ENCODE assay signal across 8 cellular contexts in genomic region chr11:72684236-72684912, GRCh38. TPM values are rescaled to one million over a fixed set of nuclear protein-coding genes. Genes with fewer than 3 reads are reported as not detected.
DNase-seq lines count a peak whose midpoint lies in the region; ATAC-seq and TF ChIP-seq lines count a peak whose summit lies in the region.

No MANE protein-coding gene starts in this region.

- H3K4me3 ChIP-seq in CD4-positive, alpha-beta memory T cell (ENCODE audit: low read length in 2 of 2) = no peak overlapping the region
- no peak overlapping the region for H3K4me3 ChIP-seq in H7 (ENCODE audit: insufficient read depth, low read depth, low read length)
- no peak overlapping the region for H3K4me3 ChIP-seq in Panc1 (ENCODE audit: low read depth in 2 of 2, low read length in 2 of 2)

- H3K4me3 Mint-ChIP-seq in CD4-positive, alpha-beta memory T cell = no peak overlapping the region
- H3K4me3 Mint-ChIP-seq in activated T-helper 1 cell treated with anti-CD3 and anti-CD28 coated beads, Interleukin-12 subunit alpha, Interleukin-12 subunit beta, Interleukin-2, Interleukin-4 antibody, amounts not matched to agents 30 ng/mL and 10 ng/mL and 1 ng/mL, durations not matched to agents 14 hours and 24 hours and 36 hours = no peak overlapping the region

- POLR2A ChIA-PET in CD4-positive, alpha-beta memory T cell (lab: Charles Lee; ENCODE audit: partially characterized antibody) = interaction anchor here (0.7 kb wide), 2 partner anchors 40 to 108 kb away, joined by 3 to 4 read pairs; no protein-coding TSS in a partner anchor
- POLR2A ChIA-PET in Panc1 (lab: Charles Lee) = interaction anchor here (0.6 kb wide), 1 partner anchor 604 kb away, joined by 3 read pairs; no protein-coding TSS in a partner anchor

- no peaks in the 10 kb centered on the region for H3K27me3 Mint-ChIP-seq in CD4-positive, alpha-beta memory T cell
- H3K27me3 Mint-ChIP-seq in activated T-helper 1 cell treated with anti-CD3 and anti-CD28 coated beads, Interleukin-12 subunit alpha, Interleukin-12 subunit beta, Interleukin-2, Interleukin-4 antibody, amounts not matched to agents 30 ng/mL and 10 ng/mL and 1 ng/mL, durations not matched to agents 14 hours and 24 hours and 36 hours (ENCODE audit: insufficient read depth) = peaks cover 6% of the 10 kb centered on the region

- H3K9me3 ChIP-seq in CD4-positive, alpha-beta memory T cell (ENCODE audit: control insufficient read depth in 1 of 2, low read length in 2 of 2) = no peaks in the 10 kb centered on the region
- no peaks in the 10 kb centered on the region for H3K9me3 ChIP-seq in Panc1 (ENCODE audit: control insufficient read depth, insufficient read depth, low read depth, low read length)

- H3K36me3 Mint-ChIP-seq in CD4-positive, alpha-beta memory T cell = peaks cover 6 to 32% of the 10 kb centered on the region in 2 donors
- H3K36me3 Mint-ChIP-seq in activated T-helper 1 cell treated with anti-CD3 and anti-CD28 coated beads, Interleukin-12 subunit alpha, Interleukin-12 subunit beta, Interleukin-2, Interleukin-4 antibody, amounts not matched to agents 30 ng/mL and 10 ng/mL and 1 ng/mL, durations not matched to agents 14 hours and 24 hours and 36 hours (ENCODE audit: low read depth) = peaks cover 14% of the 10 kb centered on the region

- CTCF ChIA-PET in CD4-positive, alpha-beta memory T cell (lab: Charles Lee; ENCODE audit: partially characterized antibody) = interaction anchor here (0.6 to 3.1 kb wide), 21 partner anchors 13 to 493 kb away, joined by 3 to 15 read pairs (median 3); partner anchors contain the start of gene STARD10
- CTCF ChIA-PET in Panc1 (lab: Charles Lee) = interaction anchor here (0.6 to 2.9 kb wide), 24 partner anchors 8 to 502 kb away, joined by 3 to 29 read pairs (median 4); partner anchors contain the start of gene CLPB

- no peaks in the 10 kb centered on the region for H3K9me3 Mint-ChIP-seq in CD4-positive, alpha-beta memory T cell
- no peaks in the 10 kb centered on the region for H3K9me3 Mint-ChIP-seq in activated T-helper 1 cell treated with anti-CD3 and anti-CD28 coated beads, Interleukin-12 subunit alpha, Interleukin-12 subunit beta, Interleukin-2, Interleukin-4 antibody, amounts not matched to agents 30 ng/mL and 10 ng/mL and 1 ng/mL, durations not matched to agents 14 hours and 24 hours and 36 hours

- peaks cover 21% of the 10 kb centered on the region for H3K36me3 ChIP-seq in CD4-positive, alpha-beta memory T cell (ENCODE audit: insufficient read depth, low read length)
- H3K36me3 ChIP-seq in H7 (replicated peaks; ENCODE audit: control insufficient read depth, insufficient read depth, low read length) (peaks cover 6% of the 10 kb centered on the region), Panc1 (ENCODE audit: control insufficient read depth, insufficient read depth, low read length) (no peaks in the 10 kb centered on the region; the same call in 1 of the 2 replicates)

- no peak overlapping the region for H3K27ac Mint-ChIP-seq in CD4-positive, alpha-beta memory T cell
- peak overlapping the region; percentile 34 for H3K27ac Mint-ChIP-seq in activated T-helper 1 cell treated with anti-CD3 and anti-CD28 coated beads, Interleukin-12 subunit alpha, Interleukin-12 subunit beta, Interleukin-2, Interleukin-4 antibody, amounts not matched to agents 30 ng/mL and 10 ng/mL and 1 ng/mL, durations not matched to agents 14 hours and 24 hours and 36 hours

- peak; percentile 68; the same call in 1 of the 2 replicates for TF ChIP-seq CTCF in Panc1 (IDR thresholded peaks at IDR 0.05)

- peak in 4 of 5 donors; percentile 31 to 41 (median 36) for DNase-seq in CD4-positive, alpha-beta memory T cell
- DNase-seq in H7 = peak; percentile 89
- DNase-seq in Panc1 (ENCODE audit: low read depth, low spot score) = peak; percentile 35
- DNase-seq in activated T-helper 1 cell treated with anti-CD3 and anti-CD28 coated beads, Interleukin-12 subunit alpha, Interleukin-12 subunit beta, Interleukin-2, Interleukin-4 antibody, amounts not matched to agents 30 ng/mL and 10 ng/mL and 1 ng/mL, durations not matched to agents 14 hours and 24 hours and 36 hours (ENCODE audit: low spot score) = peak; percentile 22
- peak; percentile 69 for DNase-seq in glomerular visceral epithelial cell (ENCODE audit: extremely low spot score)
- peak; percentile 52 for DNase-seq in renal cortical epithelial cell (ENCODE audit: low read depth)
- no peak for DNase-seq in hippocampal formation (lab: John Stamatoyannopoulos, UW)

- no peaks in the 10 kb centered on the region for H3K4me1 ChIP-seq in CD4-positive, alpha-beta memory T cell (ENCODE audit: insufficient read depth, low read length)
- peaks cover 18% of the 10 kb centered on the region for H3K4me1 ChIP-seq in Panc1 (ENCODE audit: control insufficient read depth, insufficient read depth, low read length)

- H3K4me1 Mint-ChIP-seq in CD4-positive, alpha-beta memory T cell = peaks cover 11 to 23% (median 15%) of the 10 kb centered on the region in 4 donors
- peaks cover 43% of the 10 kb centered on the region for H3K4me1 Mint-ChIP-seq in activated T-helper 1 cell treated with anti-CD3 and anti-CD28 coated beads, Interleukin-12 subunit alpha, Interleukin-12 subunit beta, Interleukin-2, Interleukin-4 antibody, amounts not matched to agents 30 ng/mL and 10 ng/mL and 1 ng/mL, durations not matched to agents 14 hours and 24 hours and 36 hours (ENCODE audit: low read depth)

- H3K27me3 ChIP-seq in CD4-positive, alpha-beta memory T cell (ENCODE audit: insufficient read depth, low read length) = no peaks in the 10 kb centered on the region
- peaks cover 5% of the 10 kb centered on the region; the same call in 1 of the 2 replicates for H3K27me3 ChIP-seq in H7 (ENCODE audit: control insufficient read depth, insufficient read depth, low read length)
- H3K27me3 ChIP-seq in Panc1 (ENCODE audit: control insufficient read depth, insufficient read depth, low read length) = 0 out of 2 replicates have a peak, but pooled peaks cover 2% of the 10 kb centered on the region

- intact Hi-C loops in CD4-positive, alpha-beta memory T cell (cut with micrococcal nuclease) = loop anchor here (1.0 to 5.0 kb wide), 3 partner anchors 108 to 494 kb away; partner anchors contain the start of gene STARD10
- intact Hi-C loops in Panc1 (cut with micrococcal nuclease; ENCODE audit: unreplicated experiment) = loop anchor here (5.0 kb wide), 1 partner anchor 97 kb away; no protein-coding TSS in a partner anchor
- intact Hi-C loops in activated T-helper 1 cell treated with anti-CD3 and anti-CD28 coated beads, Interleukin-12 subunit alpha, Interleukin-12 subunit beta, Interleukin-2, Interleukin-4 antibody, amounts not matched to agents 30 ng/mL and 10 ng/mL and 1 ng/mL, durations not matched to agents 14 hours and 24 hours and 36 hours (cut with micrococcal nuclease) = no loop called here

- no TSS peak for BruUV-seq in Panc1 (replicated peaks; lab: Mats Ljungman, UMichigan)

- in situ Hi-C loops in Panc1 (cut with HindIII; ENCODE audit: low pct_unique_long_range_greater_than_20kb, low sequenced_read_pairs) = no loop called here

- H3K27ac ChIP-seq in CD4-positive, alpha-beta memory T cell (ENCODE audit: low read depth, low read length) = no peak overlapping the region
- no peak overlapping the region for H3K27ac ChIP-seq in Panc1 (ENCODE audit: low read length)

- ATAC-seq in Panc1 (peak; percentile 87), HG03442 (IDR thresholded peaks at IDR 0.05; ENCODE audit: unreplicated experiment) (no peak)

RNA-seq across cellular contexts. Expression of gene PDE2A, which starts 10.2 kb away (rescaled TPM):
- total RNA-seq in CD4-positive, alpha-beta memory T cell = 1 to 10 TPM in 1 of 2 experiments, under 1 TPM in 1; 0.75 to 1.7 TPM
- 1 to 10 TPM in 1 of 2 donors, under 1 TPM in 1; 0.11 to 1.2 TPM for polyA plus RNA-seq in CD4-positive, alpha-beta memory T cell
- total RNA-seq in H7 (2014; rRNA removed; shearing (Covaris generic)) = 1.9 and 2.9 TPM in 2 replicates
- total RNA-seq in Panc1 (2021; ENCODE audit: unreplicated experiment) = 0.74 TPM
- polyA plus RNA-seq in Panc1 (2012; ENCODE audit: insufficient read length) = 0.51 TPM
- total RNA-seq in activated T-helper 1 cell treated with anti-CD3 and anti-CD28 coated beads, Interleukin-12 subunit alpha, Interleukin-12 subunit beta, Interleukin-2, Interleukin-4 antibody, amounts not matched to agents 30 ng/mL and 10 ng/mL and 1 ng/mL, durations not matched to agents 14 hours and 24 hours and 36 hours = 0.57 and 0.64 TPM in 2 replicates
- total RNA-seq in renal cortical epithelial cell = 0.50 and 1.9 TPM in 2 replicates

Comparison
In these comparisons a context has a peak if more than half of its experiments do, and no peak if none do; other contexts are left out.
1. DNase-seq: peak in CD4-positive, alpha-beta memory T cell (4 of 5), H7 (single experiment), Panc1 (single experiment), activated T-helper 1 cell treated with anti-CD3 and anti-CD28 coated beads, Interleukin-12 subunit alpha, Interleukin-12 subunit beta, Interleukin-2, Interleukin-4 antibody, amounts not matched to agents 30 ng/mL and 10 ng/mL and 1 ng/mL, durations not matched to agents 14 hours and 24 hours and 36 hours (single experiment), glomerular visceral epithelial cell (single experiment) and renal cortical epithelial cell (single experiment); none in hippocampal formation (0 of 2).